In genomic region chr3:130412991-130413390, GRCh38 we compare ENCODE assay signal across 5 cellular contexts.
"Had no signal": no experiment of that assay in that cellular context is flagged by ENCODE, and none has a peak within 500 bp of the region (broad histone marks: within the 10 kb centered on the region; RNA-seq: fewer than 3 reads in every experiment).

No MANE protein-coding gene starts in this region.

- H3K27ac Mint-ChIP-seq: GM23338, H9 had no signal

- H3K4me3 Mint-ChIP-seq: GM23338, H9 had no signal

- DNase-seq: H9, HCEC 1CT, IMR-90 had no signal

- H3K4me3 ChIP-seq: GM23338, K562 had no signal
